27 cellular contexts compared by ENCODE assay signal in the genomic region with DNA sequence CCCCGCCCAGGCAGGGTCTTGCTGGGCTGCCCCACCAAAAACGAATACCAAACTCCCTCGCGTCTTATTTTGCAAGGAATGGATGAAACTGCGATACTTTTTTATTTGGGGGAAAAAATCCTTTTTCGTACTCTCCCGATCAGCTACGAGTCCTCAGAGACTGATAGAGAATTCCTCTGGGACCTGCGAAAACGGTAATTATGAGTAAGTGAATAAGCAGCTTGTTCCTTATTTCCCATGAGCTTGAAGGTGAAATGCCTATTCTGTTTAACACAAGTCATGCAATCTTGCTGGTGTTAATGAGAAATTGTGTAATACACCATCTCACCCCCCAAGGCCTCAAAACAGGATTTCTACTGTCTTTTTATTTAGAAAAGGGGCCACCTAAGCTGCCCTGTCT. TPM values are rescaled to one million over a fixed set of nuclear protein-coding genes. Genes with fewer than 3 reads are reported as not detected.
DNase-seq lines count a peak whose midpoint lies in the region; ATAC-seq and TF ChIP-seq lines count a peak whose summit lies in the region.
"Had no signal": no experiment of that assay in that cellular context is flagged by ENCODE, and none has a peak within 500 bp of the region (broad histone marks: within the 10 kb centered on the region; RNA-seq: fewer than 3 reads in every experiment).

No MANE protein-coding gene starts in this region.

- 92 to 98% methylated on average over 10 of the region's 10 CpGs for WGBS in thyroid gland, 2 donors

- H3K27me3 Mint-ChIP-seq in IgD-negative memory B cell = no peaks in the 10 kb centered on the region
- H3K27me3 Mint-ChIP-seq: activated naive CD8-positive, alpha-beta T cell treated with anti-CD3 and anti-CD28 coated beads, Interleukin-2, amount 10 ng/mL, durations not matched to agents 7 days and 5 days; stimulated activated naive CD8-positive, alpha-beta T cell treated with anti-CD3 and anti-CD28 coated beads, Interleukin-15, amount 100 ng/mL, for 72 hours had no signal

- no peak for ATAC-seq in GM21423 (IDR thresholded peaks at IDR 0.05; ENCODE audit: unreplicated experiment)
- ATAC-seq: activated CD4-positive, CD25-positive, alpha-beta regulatory T cell treated with anti-CD3 and anti-CD28 coated beads, Interleukin-2, amount 50 U/mL, for 24 hours; activated CD8-positive, alpha-beta T cell treated with anti-CD3 and anti-CD28 coated beads for 36 hours; lower lobe of right lung; mucosa of descending colon; sciatic nerve; stimulated activated naive CD8-positive, alpha-beta T cell treated with anti-CD3 and anti-CD28 coated beads, Interleukin-15, amount 100 ng/mL, for 72 hours had no signal

- peak; percentile 60 for DNase-seq in GF-D8 (lab: John Stamatoyannopoulos, UW)
- peak; percentile 6 for DNase-seq in SKM-1 (lab: John Stamatoyannopoulos, UW; ENCODE audit: unreplicated experiment)
- peak; percentile 15 for DNase-seq in renal cortical epithelial cell (ENCODE audit: low read depth)
- DNase-seq in NK-92 (lab: John Stamatoyannopoulos, UW; ENCODE audit: unreplicated experiment) = no peak
- DNase-seq in thyroid gland = no peak
- DNase-seq: activated CD8-positive, alpha-beta T cell treated with anti-CD3 and anti-CD28 coated beads for 36 hours; activated effector memory CD4-positive, alpha-beta T cell treated with Interleukin-2 at 50 U/mL for 16 hours; activated naive CD8-positive, alpha-beta T cell treated with anti-CD3 and anti-CD28 coated beads, Interleukin-2, amount 10 ng/mL, durations not matched to agents 7 days and 5 days; activated T-cell treated with anti-CD3 and anti-CD28 coated beads for 4 hours; GDM1; head of caudate nucleus; IMR-90; kidney glomerular epithelial cell; lower lobe of right lung; mucosa of descending colon; NCI-H146; NCI-H510A treated with DMSO at 0.1 percent for 48 hours; RPMI8226; stimulated activated naive CD8-positive, alpha-beta T cell treated with anti-CD3 and anti-CD28 coated beads, Interleukin-15, amount 100 ng/mL, for 72 hours; T-helper 9 cell; transverse colon had no signal

- intact Hi-C loops in thyroid gland (cut with DNase I) = loop anchor here (10.0 kb wide), 1 partner anchor 95 kb away; no protein-coding TSS in a partner anchor

- peaks cover 57 to 67% (median 66%) of the 10 kb centered on the region in 3 donors for H3K4me1 Mint-ChIP-seq in IgD-negative memory B cell

- no peak for TF ChIP-seq CTCF in thyroid gland (IDR thresholded peaks at IDR 0.05)

- peak overlapping the region in 3 of 4 donors; percentile 54 to 81 (median 74) for H3K4me3 Mint-ChIP-seq in IgD-negative memory B cell
- H3K4me3 Mint-ChIP-seq: activated CD8-positive, alpha-beta T cell treated with anti-CD3 and anti-CD28 coated beads for 36 hours; activated naive CD8-positive, alpha-beta T cell treated with anti-CD3 and anti-CD28 coated beads, Interleukin-2, amount 10 ng/mL, durations not matched to agents 7 days and 5 days; stimulated activated naive CD8-positive, alpha-beta T cell treated with anti-CD3 and anti-CD28 coated beads, Interleukin-15, amount 100 ng/mL, for 72 hours had no signal

- H3K4me3 ChIP-seq in thyroid gland (replicated peaks in 1 of 3) = no peak overlapping the region
- H3K4me3 ChIP-seq: lower lobe of right lung, mucosa of descending colon, transverse colon had no signal

- H3K27me3 ChIP-seq in thyroid gland = no peaks in the 10 kb centered on the region

- no peak overlapping the region for H3K27ac Mint-ChIP-seq in IgD-negative memory B cell
- H3K27ac Mint-ChIP-seq: activated CD8-positive, alpha-beta T cell treated with anti-CD3 and anti-CD28 coated beads for 36 hours; activated naive CD8-positive, alpha-beta T cell treated with anti-CD3 and anti-CD28 coated beads, Interleukin-2, amount 10 ng/mL, durations not matched to agents 7 days and 5 days; stimulated activated naive CD8-positive, alpha-beta T cell treated with anti-CD3 and anti-CD28 coated beads, Interleukin-15, amount 100 ng/mL, for 72 hours had no signal

- peaks cover 9% of the 10 kb centered on the region for H3K36me3 Mint-ChIP-seq in IgD-negative memory B cell

- H3K27ac ChIP-seq in thyroid gland = no peak overlapping the region
- H3K27ac ChIP-seq: epithelial cell of prostate, lower lobe of right lung, parathyroid adenoma, transverse colon had no signal

- no peaks in the 10 kb centered on the region for H3K36me3 ChIP-seq in thyroid gland
- H3K36me3 ChIP-seq: lower lobe of right lung, transverse colon had no signal

- TF ChIP-seq POLR2A in thyroid gland (IDR thresholded peaks at IDR 0.05) = no peak

- H3K9me3 ChIP-seq in thyroid gland = no peaks in the 10 kb centered on the region
- H3K9me3 ChIP-seq: lower lobe of right lung, mucosa of descending colon, transverse colon had no signal

- H3K4me1 ChIP-seq in thyroid gland = peaks cover 14 to 29% of the 10 kb centered on the region in 2 donors
- H3K4me1 ChIP-seq: parathyroid adenoma had no signal

- H3K9me3 Mint-ChIP-seq in IgD-negative memory B cell = no peaks in the 10 kb centered on the region
- H3K9me3 Mint-ChIP-seq: activated naive CD8-positive, alpha-beta T cell treated with anti-CD3 and anti-CD28 coated beads, Interleukin-2, amount 10 ng/mL, durations not matched to agents 7 days and 5 days; stimulated activated naive CD8-positive, alpha-beta T cell treated with anti-CD3 and anti-CD28 coated beads, Interleukin-15, amount 100 ng/mL, for 72 hours had no signal

RNA-seq across cellular contexts. Expression of gene GRK3, which starts 5.5 kb away (rescaled TPM):
- polyA plus RNA-seq in IgD-negative memory B cell = 10.4 TPM
- 0.87 and 2.4 TPM in 2 replicates for total RNA-seq in renal cortical epithelial cell
- total RNA-seq in thyroid gland = 10 to 100 TPM in 1 of 4 donors, 1 to 10 TPM in 3; 7.6 to 10.7 (median 8.8) TPM

Comparison
In these comparisons a context has a peak if more than half of its experiments do, and no peak if none do; other contexts are left out.
1. DNase-seq: peak in GF-D8 (single experiment), SKM-1 (single experiment) and renal cortical epithelial cell (single experiment); none in NK-92 (single experiment) and thyroid gland (0 of 2).